ENCODE assay signal across 15 cellular contexts in the genomic region with DNA sequence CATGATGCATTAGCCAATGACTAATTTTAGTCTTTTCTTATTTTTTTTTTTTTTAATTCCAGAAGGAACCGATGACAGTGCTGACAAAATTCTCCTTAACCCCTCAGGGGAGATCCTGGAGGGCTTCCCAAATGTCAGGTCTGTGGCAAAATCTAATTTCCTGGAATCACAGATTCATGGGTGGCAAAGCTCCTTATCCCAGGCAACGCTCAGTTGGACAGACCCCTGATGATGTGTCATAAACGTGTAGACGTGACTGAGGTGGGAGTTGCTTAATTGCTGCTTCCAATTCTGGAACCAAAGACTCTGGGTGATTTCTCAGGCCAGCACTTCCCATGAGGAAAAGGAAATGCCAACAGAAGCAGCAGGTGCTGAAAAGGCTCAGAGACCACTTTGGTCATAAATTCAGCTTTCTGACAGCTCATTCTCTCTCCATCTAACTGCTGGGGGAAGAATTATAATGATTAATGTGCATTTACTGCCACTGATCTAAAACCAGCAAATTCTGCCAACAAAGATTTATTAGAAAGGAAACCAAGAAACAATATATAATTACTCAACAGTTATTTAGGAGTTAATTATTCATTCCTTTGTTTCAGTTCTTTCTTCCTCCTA.
DNase-seq lines count a peak whose midpoint lies in the region; ATAC-seq, FAIRE-seq and TF ChIP-seq lines count a peak whose summit lies in the region.
"Had no signal": no experiment of that assay in that cellular context is flagged by ENCODE, and none has a peak within 500 bp of the region (broad histone marks: within the 10 kb centered on the region; RNA-seq: fewer than 3 reads in every experiment).

No MANE protein-coding gene starts in this region.

- 98% methylated on average over 4 of the region's 4 CpGs for WGBS in GM12878 (ENCODE audit: insufficient coverage, insufficient replicate concordance, low lambda C conversion rate, missing lambda C conversion rate)

- RAD21 ChIA-PET in GM12878 (lab: Charles Lee; ENCODE audit: unreplicated experiment), result interaction anchor here (1.0 to 3.8 kb wide), 5 partner anchors 12 to 88 kb away, joined by 3 to 23 read pairs (median 3); a partner anchor contains a TSS

- CTCF ChIA-PET in GM12878 (lab: Yijun Ruan, JAX), result interaction anchor here (1.6 to 11.5 kb wide), 5 partner anchors 8 to 89 kb away, joined by 5 to 116 read pairs (median 11); a partner anchor contains a TSS

- FAIRE-seq in GM18507 (lab: Jason Lieb, UNC) (peak; percentile 15), GM12878 (lab: Jason Lieb, UNC) (no peak)

- no peak for DNase-seq in CD4-positive, CD25-positive, alpha-beta regulatory T cell
- DNase-seq in GM18507 (ENCODE audit: extremely low spot score, insufficient read length, low read depth) (no peak), NCI-H2227 treated with DMSO at 0.1 percent for 48 hours (lab: John Stamatoyannopoulos, UW) (peak; percentile 30), GM12878 (ENCODE audit: low read depth, low spot score) (no peak), iPS-NIHi7 (ENCODE audit: extremely low spot score) (no peak), putamen (ENCODE audit: low spot score) (no peak)
- no peak for DNase-seq in activated CD4-positive, alpha-beta T cell treated with anti-CD3 and anti-CD28 coated beads, Interleukin-2, amount 50 U/mL, for 48 hours
- DNase-seq: activated CD8-positive, alpha-beta memory T cell treated with anti-CD3 and anti-CD28 coated beads, Interleukin-2, amount 10 ng/mL, durations not matched to agents 7 days and 5 days; lower lobe of right lung; MM.1S; NCI-H2029; NCI-H524 treated with DMSO at 0.1 percent for 48 hours had no signal

- no peak for TF ChIP-seq POLR2A in GM12878 (IDR thresholded peaks at IDR 0.05; ENCODE audit: low read depth, low read length)

- no peak for TF ChIP-seq RAD21 in GM12878 (IDR thresholded peaks at IDR 0.05; ENCODE audit: insufficient read depth, low read depth, low read length)

- POLR2A ChIA-PET in GM12878 (lab: Charles Lee), result interaction anchor here (0.9 to 2.0 kb wide), 3 partner anchors 9 to 13 kb away, joined by 3 to 12 read pairs (median 3); no protein-coding TSS in a partner anchor

- H3K36me3 ChIP-seq in CD4-positive, CD25-positive, alpha-beta regulatory T cell (ENCODE audit: control insufficient read depth, insufficient read depth, low read length), result peaks cover 8% of the 10 kb centered on the region
- H3K36me3 ChIP-seq in GM12878 (ENCODE audit: control insufficient read depth in 2 of 2, insufficient read depth in 2 of 2, low read length in 1 of 2), result peaks cover 0 to 14% of the 10 kb centered on the region in 2 experiments; a peak in 2 of 4 replicates
- H3K36me3 ChIP-seq: lower lobe of right lung had no signal

- H3K4me1 Mint-ChIP-seq in CD4-positive, CD25-positive, alpha-beta regulatory T cell, result peaks cover 22 to 44% (median 28%) of the 10 kb centered on the region in 4 donors

- H3K27ac Mint-ChIP-seq in CD4-positive, CD25-positive, alpha-beta regulatory T cell, result peak overlapping the region in 2 of 3 donors; percentile 35 to 52
- H3K27ac Mint-ChIP-seq: activated CD8-positive, alpha-beta memory T cell treated with anti-CD3 and anti-CD28 coated beads, Interleukin-2, amount 10 ng/mL, durations not matched to agents 7 days and 5 days; activated T-helper 2 cell treated with anti-CD3 and anti-CD28 coated beads, Interferon-gamma antibody, Interleukin-2, Interleukin-4, amounts not matched to agents 10 μg/mL and 5 μg/mL and 100 μg/mL, durations not matched to agents 14 hours and 24 hours and 36 hours; stimulated activated memory B cell treated with anti-CD40 and anti-IgM and Interleukin-4, amounts not matched to agents 10 μg/mL and 1 μg/mL and 100 μg/mL, for 72 hours had no signal

- peaks cover 31% of the 10 kb centered on the region for H3K36me3 Mint-ChIP-seq in CD4-positive, CD25-positive, alpha-beta regulatory T cell

- SMC1A ChIA-PET in GM12878 (lab: Charles Lee; ENCODE audit: uncharacterized antibody, unreplicated experiment), result interaction anchor here (0.6 to 13.1 kb wide), 13 partner anchors 8 to 377 kb away, joined by 3 to 102 read pairs (median 5); a partner anchor contains a TSS

- no peaks in the 10 kb centered on the region for H3K9me3 Mint-ChIP-seq in CD4-positive, CD25-positive, alpha-beta regulatory T cell
- H3K9me3 Mint-ChIP-seq: activated T-helper 2 cell treated with anti-CD3 and anti-CD28 coated beads, Interferon-gamma antibody, Interleukin-2, Interleukin-4, amounts not matched to agents 10 μg/mL and 5 μg/mL and 100 μg/mL, durations not matched to agents 14 hours and 24 hours and 36 hours; stimulated activated memory B cell treated with anti-CD40 and anti-IgM and Interleukin-4, amounts not matched to agents 10 μg/mL and 1 μg/mL and 100 μg/mL, for 72 hours had no signal

- TF ChIP-seq CTCF in GM12878 (IDR thresholded peaks at IDR 0.05 in 2 of 3, conservative IDR thresholded peaks at IDR 0.05 in 1 of 3; ENCODE audit: control insufficient read depth in 2 of 3, extremely low read depth in 1 of 3, insufficient read depth in 1 of 3, low read depth in 3 of 3, low read length in 3 of 3), result no peak

- H3K27ac ChIP-seq in CD4-positive, CD25-positive, alpha-beta regulatory T cell (ENCODE audit: insufficient read depth, low read length, poor library complexity, severe bottlenecking), result no peak overlapping the region
- no peak overlapping the region for H3K27ac ChIP-seq in GM12878 (ENCODE audit: control insufficient read depth, insufficient read depth)
- H3K27ac ChIP-seq: lower lobe of right lung had no signal

- in situ Hi-C loops in GM12878 (cut with MboI), result no loop called here

- no peak overlapping the region for H3K9ac ChIP-seq in GM12878 (ENCODE audit: control insufficient read depth, insufficient read depth, low read length)

- no peak for ATAC-seq in CD4-positive, CD25-positive, alpha-beta regulatory T cell (ENCODE audit: low read depth in 2 of 2)
- no peak for ATAC-seq in GM12878
- ATAC-seq: activated CD8-positive, alpha-beta memory T cell treated with anti-CD3 and anti-CD28 coated beads, Interleukin-2, amount 10 ng/mL, durations not matched to agents 7 days and 5 days; lower lobe of right lung; sciatic nerve; stimulated activated memory B cell treated with anti-CD40 and anti-IgM and Interleukin-4, amounts not matched to agents 10 μg/mL and 1 μg/mL and 100 μg/mL, for 72 hours had no signal

- BruUV-seq in GM12878 (replicated peaks; lab: Mats Ljungman, UMichigan), result TSS peak; percentile 39

- intact Hi-C loops in GM12878 (cut with micrococcal nuclease; ENCODE audit: unreplicated experiment), result no loop called here

- H4K20me1 ChIP-seq in GM12878 (ENCODE audit: control insufficient read depth, insufficient read depth), result no peaks in the 10 kb centered on the region

- TF ChIP-seq EP300 in GM12878 (IDR thresholded peaks at IDR 0.05; ENCODE audit: borderline replicate concordance in 1 of 2, control insufficient read depth in 1 of 2, low read depth in 2 of 2, low read length in 2 of 2), result no peak

- H3K4me2 ChIP-seq in GM12878 (ENCODE audit: control insufficient read depth, insufficient read depth), result no peak overlapping the region

- no peak overlapping the region for H2AFZ ChIP-seq in GM12878 (ENCODE audit: control insufficient read depth, low read depth, low read length)

- no peaks in the 10 kb centered on the region for H3K27me3 Mint-ChIP-seq in CD4-positive, CD25-positive, alpha-beta regulatory T cell
- H3K27me3 Mint-ChIP-seq: activated CD8-positive, alpha-beta memory T cell treated with anti-CD3 and anti-CD28 coated beads, Interleukin-2, amount 10 ng/mL, durations not matched to agents 7 days and 5 days; stimulated activated memory B cell treated with anti-CD40 and anti-IgM and Interleukin-4, amounts not matched to agents 10 μg/mL and 1 μg/mL and 100 μg/mL, for 72 hours had no signal

- H3K4me1 ChIP-seq in CD4-positive, CD25-positive, alpha-beta regulatory T cell (ENCODE audit: control insufficient read depth, insufficient read depth, low read length, poor library complexity, severe bottlenecking), result peaks cover 3% of the 10 kb centered on the region
- H3K4me1 ChIP-seq in GM12878 (ENCODE audit: control insufficient read depth, insufficient read depth, low read length), result peaks cover 33% of the 10 kb centered on the region
- H3K4me1 ChIP-seq: lower lobe of right lung had no signal

- peaks cover 32% of the 10 kb centered on the region for H3K79me2 ChIP-seq in GM12878 (ENCODE audit: control insufficient read depth, insufficient read depth, low read length)

- no peak overlapping the region for H3K4me3 ChIP-seq in CD4-positive, CD25-positive, alpha-beta regulatory T cell (ENCODE audit: low read depth, low read length)
- H3K4me3 ChIP-seq in GM12878, result no peak overlapping the region
- H3K4me3 ChIP-seq: lower lobe of right lung had no signal

- H3K9me3 ChIP-seq in CD4-positive, CD25-positive, alpha-beta regulatory T cell (ENCODE audit: control insufficient read depth in 2 of 2, low read length in 2 of 2), result no peaks in the 10 kb centered on the region
- no peaks in the 10 kb centered on the region for H3K9me3 ChIP-seq in GM12878 (replicated peaks; ENCODE audit: control insufficient read depth, insufficient read depth, low read length)
- H3K9me3 ChIP-seq: lower lobe of right lung had no signal

- no peak overlapping the region for H3K4me3 Mint-ChIP-seq in CD4-positive, CD25-positive, alpha-beta regulatory T cell
- H3K4me3 Mint-ChIP-seq: activated CD8-positive, alpha-beta memory T cell treated with anti-CD3 and anti-CD28 coated beads, Interleukin-2, amount 10 ng/mL, durations not matched to agents 7 days and 5 days; stimulated activated memory B cell treated with anti-CD40 and anti-IgM and Interleukin-4, amounts not matched to agents 10 μg/mL and 1 μg/mL and 100 μg/mL, for 72 hours had no signal

- H3K27me3 ChIP-seq in CD4-positive, CD25-positive, alpha-beta regulatory T cell (ENCODE audit: control insufficient read depth, insufficient read depth, low read length), result no peaks in the 10 kb centered on the region
- H3K27me3 ChIP-seq in GM12878 (replicated peaks in 1 of 2; ENCODE audit: control insufficient read depth in 2 of 2, insufficient read depth in 2 of 2, low read length in 1 of 2), result no peaks in the 10 kb centered on the region

TF ChIP-seq in GM12878, 131 proteins besides CTCF, POLR2A, EP300 and RAD21 (continues in another document):
- TF ChIP-seq FOS (IDR thresholded peaks at IDR 0.05; ENCODE audit: borderline replicate concordance, extremely low read depth, insufficient read length), result no peak
